ENCODE assay signal across 30 cellular contexts in the genomic region with DNA sequence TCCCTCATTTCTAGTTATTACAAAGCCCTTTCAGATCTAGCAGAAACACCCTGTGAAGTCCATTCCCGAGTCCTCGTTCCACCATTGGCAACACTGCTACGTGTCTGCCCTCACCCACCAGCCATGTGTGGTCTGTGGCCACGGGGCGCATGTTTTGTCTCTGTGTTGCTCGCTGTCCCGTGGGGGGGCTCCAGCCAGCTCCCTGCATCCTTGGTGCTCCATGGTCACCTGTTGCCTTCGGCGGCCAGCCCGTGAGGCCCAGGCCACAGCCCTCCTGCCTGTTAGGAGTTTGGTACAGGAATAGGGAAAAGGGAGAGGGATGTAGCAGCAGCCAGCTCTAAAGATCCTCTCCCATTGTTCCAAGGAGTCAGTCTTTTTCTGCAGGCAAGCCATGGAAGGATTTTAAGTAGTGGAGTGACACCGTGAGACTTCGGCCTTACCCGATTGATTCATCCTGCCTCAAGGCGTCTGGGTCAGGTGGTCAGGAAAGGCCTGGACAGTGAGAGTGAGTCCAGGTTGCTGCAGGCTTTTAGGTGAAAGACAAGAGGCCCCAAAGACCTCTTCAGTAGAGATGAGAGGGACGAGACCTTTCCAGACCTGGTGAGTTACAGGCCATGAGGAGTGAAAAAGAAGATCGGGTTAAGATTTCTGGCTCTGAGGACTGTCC.
"Had no signal": no experiment of that assay in that cellular context is flagged by ENCODE, and none has a peak within 500 bp of the region (broad histone marks: within the 10 kb centered on the region; RNA-seq: fewer than 3 reads in every experiment).

No MANE protein-coding gene starts in this region.

- ATAC-seq: activated CD4-positive, alpha-beta T cell treated with anti-CD3 and anti-CD28 coated beads for 36 hours; activated T-cell treated with anti-CD3 and anti-CD28 coated beads, Interleukin-2, amount 50 U/mL, for 4 hours; gastroesophageal sphincter; left lobe of liver; natural killer cell; pancreas; right lobe of liver; stimulated activated memory B cell treated with anti-CD40 and anti-IgM and Interleukin-4, amounts not matched to agents 10 μg/mL and 1 μg/mL and 100 μg/mL, for 72 hours; T-cell had no signal

- H3K27me3 ChIP-seq: adrenal gland, ascending aorta, brain microvascular endothelial cell, colonic mucosa, esophagus muscularis mucosa, gastroesophageal sphincter, neutrophil, pancreas, right lobe of liver, vagina had no signal

- H3K4me3 ChIP-seq: adrenal gland, ascending aorta, colonic mucosa, esophagus muscularis mucosa, gastroesophageal sphincter, pancreas, right lobe of liver, vagina had no signal

- DNase-seq: activated B cell treated with CpG ODN at 0.5 μM for 24 hours; activated CD4-positive, alpha-beta T cell treated with anti-CD3 and anti-CD28 coated beads for 36 hours; activated CD4-positive, alpha-beta T cell treated with anti-CD3 and anti-CD28 coated beads, Interleukin-2, amount 50 U/mL, for 4 hours; activated CD8-positive, alpha-beta memory T cell treated with anti-CD3 and anti-CD28 coated beads for 24 hours; activated CD8-positive, alpha-beta memory T cell treated with anti-CD3 and anti-CD28 coated beads, Interleukin-2, amount 50 U/mL, for 48 hours; activated naive CD4-positive, alpha-beta T cell; activated T-cell treated with anti-CD3 and anti-CD28 coated beads, Interleukin-2, amount 50 U/mL, for 4 hours; adrenal gland; brain microvascular endothelial cell; central memory CD4-positive, alpha-beta T cell; colonic mucosa; kidney; midbrain; natural killer cell; small intestine; stimulated activated CD4-positive, alpha-beta T cell treated with anti-CD3 and anti-CD28 coated beads, Interleukin-2, amount 100 ng/mL, for 24 hours; T-cell; T-helper 9 cell had no signal

- H3K4me3 Mint-ChIP-seq: activated B cell treated with CpG ODN at 0.5 μM for 24 hours; activated CD4-positive, alpha-beta T cell treated with anti-CD3 and anti-CD28 coated beads for 36 hours; activated naive CD8-positive, alpha-beta T cell; activated T-cell treated with anti-CD3 and anti-CD28 coated beads, Interleukin-2, amount 50 U/mL, for 4 hours; natural killer cell; stimulated activated memory B cell treated with anti-CD40 and anti-IgM and Interleukin-4, amounts not matched to agents 10 μg/mL and 1 μg/mL and 100 μg/mL, for 72 hours; T-cell; type B pancreatic cell had no signal

- H3K36me3 Mint-ChIP-seq: natural killer cell had no signal

- H3K9me3 ChIP-seq: adrenal gland, colonic mucosa, neutrophil, pancreas, right lobe of liver, vagina had no signal

- H3K9me3 Mint-ChIP-seq: natural killer cell, type B pancreatic cell had no signal

- H3K4me1 Mint-ChIP-seq: activated B cell treated with CpG ODN at 0.5 μM for 24 hours; activated CD4-positive, alpha-beta T cell treated with anti-CD3 and anti-CD28 coated beads for 36 hours; natural killer cell; stimulated activated memory B cell treated with anti-CD40 and anti-IgM and Interleukin-4, amounts not matched to agents 10 μg/mL and 1 μg/mL and 100 μg/mL, for 72 hours; T-cell had no signal

- H3K27me3 Mint-ChIP-seq: activated B cell treated with CpG ODN at 0.5 μM for 24 hours; activated CD4-positive, alpha-beta T cell treated with anti-CD3 and anti-CD28 coated beads for 36 hours; activated naive CD8-positive, alpha-beta T cell; stimulated activated memory B cell treated with anti-CD40 and anti-IgM and Interleukin-4, amounts not matched to agents 10 μg/mL and 1 μg/mL and 100 μg/mL, for 72 hours; T-cell; type B pancreatic cell had no signal

- H3K27ac Mint-ChIP-seq: activated B cell treated with CpG ODN at 0.5 μM for 24 hours; activated CD4-positive, alpha-beta T cell treated with anti-CD3 and anti-CD28 coated beads for 36 hours; activated naive CD8-positive, alpha-beta T cell; activated T-helper 2 cell treated with anti-CD3 and anti-CD28 coated beads, Interferon-gamma antibody, Interleukin-2, Interleukin-4, amounts not matched to agents 10 μg/mL and 5 μg/mL and 100 μg/mL, durations not matched to agents 14 hours and 24 hours and 36 hours; natural killer cell; stimulated activated memory B cell treated with anti-CD40 and anti-IgM and Interleukin-4, amounts not matched to agents 10 μg/mL and 1 μg/mL and 100 μg/mL, for 72 hours had no signal

- H3K36me3 ChIP-seq: colonic mucosa, neutrophil had no signal

- FAIRE-seq: kidney, pancreas, small intestine had no signal

- H3K27ac ChIP-seq: ascending aorta, brain microvascular endothelial cell, colonic mucosa, esophagus muscularis mucosa, gastroesophageal sphincter, neutrophil, pancreas, right lobe of liver, vagina had no signal
